Comparison of ENCODE assay signal across 8 cellular contexts in genomic region chr1:168135116-168135981, GRCh38. TPM values are rescaled to one million over a fixed set of nuclear protein-coding genes. Genes with fewer than 3 reads are reported as not detected.
DNase-seq lines count a peak whose midpoint lies in the region; ATAC-seq, FAIRE-seq and TF ChIP-seq lines count a peak whose summit lies in the region.

No MANE protein-coding gene starts in this region.

- peak overlapping the region; percentile 89 for H2AFZ ChIP-seq in keratinocyte (ENCODE audit: control insufficient read depth, low read length)

- H3K4me1 Mint-ChIP-seq in activated T-cell treated with anti-CD3 and anti-CD28 coated beads, Interleukin-2, amount 50 U/mL, for 72 hours (ENCODE audit: low read depth), result peaks cover 40% of the 10 kb centered on the region
- peaks cover 12% of the 10 kb centered on the region for H3K4me1 Mint-ChIP-seq in activated CD8-positive, alpha-beta T cell treated with anti-CD3 and anti-CD28 coated beads, Interleukin-2, amount 10 ng/mL, durations not matched to agents 7 days and 5 days (ENCODE audit: low read depth)

- peak overlapping the region; percentile 62 for H3K9ac ChIP-seq in keratinocyte (ENCODE audit: control insufficient read depth, extremely low read depth, insufficient read depth, low read length)

- H3K9me1 ChIP-seq in keratinocyte (ENCODE audit: control insufficient read depth, extremely low read depth, insufficient read depth, low read length), result no peaks in the 10 kb centered on the region

- H3K4me1 ChIP-seq in keratinocyte (ENCODE audit: control insufficient read depth, extremely low read depth, insufficient read depth, low read length) (peaks cover 15% of the 10 kb centered on the region), tibial nerve (peaks cover 0 to 35% (median 11%) of the 10 kb centered on the region in 4 donors)

- peaks cover 59% of the 10 kb centered on the region for H3K27me3 Mint-ChIP-seq in activated T-cell treated with anti-CD3 and anti-CD28 coated beads, Interleukin-2, amount 50 U/mL, for 72 hours (ENCODE audit: low read depth)
- H3K27me3 Mint-ChIP-seq in activated CD8-positive, alpha-beta T cell treated with anti-CD3 and anti-CD28 coated beads, Interleukin-2, amount 10 ng/mL, durations not matched to agents 7 days and 5 days (ENCODE audit: low read depth), result peaks cover 59% of the 10 kb centered on the region

- POLR2A ChIA-PET in activated CD8-positive, alpha-beta T cell treated with anti-CD3 and anti-CD28 coated beads, Interleukin-2, amount 10 ng/mL, durations not matched to agents 7 days and 5 days (lab: Charles Lee), result no interaction called here

- peak overlapping the region; percentile 57 to 85 (median 81) for H3K4me3 ChIP-seq in keratinocyte (ENCODE audit: control insufficient read depth in 2 of 3, extremely low read depth in 1 of 3, insufficient read depth in 2 of 3, low read depth in 1 of 3, low read length in 3 of 3)
- H3K4me3 ChIP-seq in tibial nerve, result peak overlapping the region; percentile 56 to 89 (median 68)

- CTCF ChIA-PET in activated CD8-positive, alpha-beta T cell treated with anti-CD3 and anti-CD28 coated beads, Interleukin-2, amount 10 ng/mL, durations not matched to agents 7 days and 5 days (lab: Charles Lee), result interaction anchor here (1.1 to 2.7 kb wide), 3 partner anchors 10 to 228 kb away, joined by 3 to 19 read pairs (median 4); no protein-coding TSS in a partner anchor

- TF ChIP-seq EP300 in tibial nerve (IDR thresholded peaks at IDR 0.05), result no peak

- H3K36me3 Mint-ChIP-seq in activated T-cell treated with anti-CD3 and anti-CD28 coated beads, Interleukin-2, amount 50 U/mL, for 72 hours (ENCODE audit: insufficient read depth in 2 of 2), result peaks cover 4 to 6% of the 10 kb centered on the region in 2 donors
- H3K36me3 Mint-ChIP-seq in activated CD8-positive, alpha-beta T cell treated with anti-CD3 and anti-CD28 coated beads, Interleukin-2, amount 10 ng/mL, durations not matched to agents 7 days and 5 days (ENCODE audit: low read depth), result peaks cover 4% of the 10 kb centered on the region

- TF ChIP-seq CTCF in keratinocyte (optimal IDR thresholded peaks at IDR 0.05 in 1 of 3, IDR thresholded peaks at IDR 0.05 in 1 of 3, conservative IDR thresholded peaks at IDR 0.05 in 1 of 3; ENCODE audit: extremely low read depth in 1 of 3, insufficient read depth in 2 of 3, low read length in 3 of 3) (no peak), tibial nerve (IDR thresholded peaks at IDR 0.05) (no peak)

- no peak for TF ChIP-seq POLR2A in tibial nerve (IDR thresholded peaks at IDR 0.05)

- H3K4me3 Mint-ChIP-seq in activated T-cell treated with anti-CD3 and anti-CD28 coated beads, Interleukin-2, amount 50 U/mL, for 72 hours, result peak overlapping the region; percentile 80 to 84
- peak overlapping the region; percentile 69 for H3K4me3 Mint-ChIP-seq in activated CD8-positive, alpha-beta T cell treated with anti-CD3 and anti-CD28 coated beads, Interleukin-2, amount 10 ng/mL, durations not matched to agents 7 days and 5 days

- no peaks in the 10 kb centered on the region for H3K27me3 ChIP-seq in keratinocyte (ENCODE audit: control insufficient read depth, extremely low read depth, insufficient read depth, low read length)
- no peaks in the 10 kb centered on the region for H3K27me3 ChIP-seq in tibial nerve

- H3K27ac ChIP-seq in keratinocyte (ENCODE audit: control insufficient read depth, insufficient read depth, low read length) (no peak overlapping the region), tibial nerve (peak overlapping the region in 1 of 4 donors; percentile 90)

- FAIRE-seq in keratinocyte (lab: Jason Lieb, UNC), result no peak

- dilution Hi-C loops in keratinocyte (cut with MboI; ENCODE audit: extremely low pct_ligation_motif_present, low sequenced_read_pairs), result no loop called here

- no peak overlapping the region for H3K27ac Mint-ChIP-seq in activated T-cell treated with anti-CD3 and anti-CD28 coated beads, Interleukin-2, amount 50 U/mL, for 72 hours
- H3K27ac Mint-ChIP-seq in activated CD8-positive, alpha-beta T cell treated with anti-CD3 and anti-CD28 coated beads, Interleukin-2, amount 10 ng/mL, durations not matched to agents 7 days and 5 days, result no peak overlapping the region

- no peaks in the 10 kb centered on the region for H3K36me3 ChIP-seq in keratinocyte (ENCODE audit: control insufficient read depth in 2 of 2, extremely low read depth in 1 of 2, insufficient read depth in 2 of 2, low read length in 2 of 2)
- no peaks in the 10 kb centered on the region for H3K36me3 ChIP-seq in tibial nerve

- no peaks in the 10 kb centered on the region for H3K9me3 Mint-ChIP-seq in activated T-cell treated with anti-CD3 and anti-CD28 coated beads, Interleukin-2, amount 50 U/mL, for 72 hours
- no peaks in the 10 kb centered on the region for H3K9me3 Mint-ChIP-seq in activated CD8-positive, alpha-beta T cell treated with anti-CD3 and anti-CD28 coated beads, Interleukin-2, amount 10 ng/mL, durations not matched to agents 7 days and 5 days (ENCODE audit: insufficient read depth)

- no peaks in the 10 kb centered on the region for H3K79me2 ChIP-seq in keratinocyte (ENCODE audit: control insufficient read depth, insufficient read depth, low read length)

- WGBS in tibial nerve, 2 donors, result 39 to 42% methylated on average over 14 of the region's 14 CpGs

- no peak for ATAC-seq in activated T-cell treated with anti-CD3 and anti-CD28 coated beads, Interleukin-2, amount 50 U/mL, for 72 hours (replicated peaks in 1 of 2)
- ATAC-seq in activated CD8-positive, alpha-beta T cell treated with anti-CD3 and anti-CD28 coated beads, Interleukin-2, amount 10 ng/mL, durations not matched to agents 7 days and 5 days, result peak; percentile 3
- ATAC-seq in HG03378 (IDR thresholded peaks at IDR 0.05; ENCODE audit: unreplicated experiment), result no peak

- H3K4me2 ChIP-seq in keratinocyte (ENCODE audit: control insufficient read depth, extremely low read depth, insufficient read depth, low read depth, low read length), result peak overlapping the region; percentile 99

- DNase-seq in activated T-cell treated with anti-CD3 and anti-CD28 coated beads, Interleukin-2, amount 50 U/mL, for 72 hours, result peak in 1 of 2 donors; percentile 8
- no peak for DNase-seq in activated T-cell treated with anti-CD3 and anti-CD28 coated beads for 4 hours
- DNase-seq in activated CD8-positive, alpha-beta T cell treated with anti-CD3 and anti-CD28 coated beads, Interleukin-2, amount 10 ng/mL, durations not matched to agents 7 days and 5 days, result no peak
- DNase-seq in keratinocyte (ENCODE audit: low read depth, low spot score), result no peak
- DNase-seq in tibial nerve (ENCODE audit: low spot score in 2 of 2), result no peak
- DNase-seq in NCI-H2081 (lab: John Stamatoyannopoulos, UW), result no peak
- no peak for DNase-seq in HPDE6-E6E7 (ENCODE audit: extremely low spot score)

- H3K9me3 ChIP-seq in keratinocyte (ENCODE audit: control insufficient read depth, low read depth, low read length), result no peaks in the 10 kb centered on the region
- no peaks in the 10 kb centered on the region for H3K9me3 ChIP-seq in tibial nerve

- H4K20me1 ChIP-seq in keratinocyte (ENCODE audit: control insufficient read depth, extremely low read depth, insufficient read depth, low read length), result no peaks in the 10 kb centered on the region

RNA-seq across cellular contexts. Expression of gene GPR161, which starts 1.4 kb away (rescaled TPM):
- total RNA-seq in activated T-cell treated with anti-CD3 and anti-CD28 coated beads, Interleukin-2, amount 50 U/mL, for 72 hours, result 1 to 10 TPM; 1.4 to 4.5 TPM
- total RNA-seq in activated CD8-positive, alpha-beta T cell treated with anti-CD3 and anti-CD28 coated beads, Interleukin-2, amount 10 ng/mL, durations not matched to agents 7 days and 5 days, result not detected
- polyA plus RNA-seq in keratinocyte, result 7.8 to 11.6 TPM (median 9.1 TPM) in 3 replicates
- polyA plus RNA-seq in keratinocyte (2011; ENCODE audit: low read depth), result 1.8 TPM
- polyA plus RNA-seq in keratinocyte (2011; cell fraction: cytosol; rRNA removed), result 7.9 and 9.2 TPM in 2 replicates
- 15.0 and 18.0 TPM in 2 replicates for polyA plus RNA-seq in keratinocyte (2011; cell fraction: nucleus; rRNA removed)
- polyA plus RNA-seq in keratinocyte (2012; ENCODE audit: low replicate concordance), result 2.7 and 10.2 TPM in 2 replicates
- polyA minus RNA-seq in keratinocyte, result 25.9 to 76.1 TPM (median 26.9 TPM) in 3 replicates
- polyA minus RNA-seq in keratinocyte (2011; cell fraction: cytosol; rRNA and poly(A)+ RNA removed), result 15.5 TPM
- 10.8 and 21.3 TPM in 2 replicates for polyA minus RNA-seq in keratinocyte (2011; cell fraction: nucleus; rRNA and poly(A)+ RNA removed)
- 1 to 10 TPM; 2.7 to 9.0 (median 6.6) TPM for total RNA-seq in tibial nerve

RNA-seq across cellular contexts. Expression of gene TIPRL, which starts 43.4 kb away (rescaled TPM):
- 10 to 100 TPM; 67.5 to 68.3 TPM for total RNA-seq in activated T-cell treated with anti-CD3 and anti-CD28 coated beads, Interleukin-2, amount 50 U/mL, for 72 hours
- total RNA-seq in activated CD8-positive, alpha-beta T cell treated with anti-CD3 and anti-CD28 coated beads, Interleukin-2, amount 10 ng/mL, durations not matched to agents 7 days and 5 days, result 10 to 100 TPM; 48.6 to 53.6 TPM
- 27.2 to 62.5 TPM (median 31.3 TPM) in 3 replicates for polyA plus RNA-seq in keratinocyte
- polyA plus RNA-seq in keratinocyte (2011; ENCODE audit: low read depth), result 40.3 TPM
- polyA plus RNA-seq in keratinocyte (2011; cell fraction: cytosol; rRNA removed), result 28.0 and 42.7 TPM in 2 replicates
- 11.5 and 25.3 TPM in 2 replicates for polyA plus RNA-seq in keratinocyte (2011; cell fraction: nucleus; rRNA removed)
- polyA plus RNA-seq in keratinocyte (2012; ENCODE audit: low replicate concordance), result 25.1 and 30.3 TPM in 2 replicates
- polyA minus RNA-seq in keratinocyte, result 3.2 to 30.3 TPM (median 10.9 TPM) in 3 replicates
- polyA minus RNA-seq in keratinocyte (2011; cell fraction: cytosol; rRNA and poly(A)+ RNA removed), result 22.6 TPM
- 4.5 and 8.5 TPM in 2 replicates for polyA minus RNA-seq in keratinocyte (2011; cell fraction: nucleus; rRNA and poly(A)+ RNA removed)
- 10 to 100 TPM; 16.5 to 25.3 (median 20.6) TPM for total RNA-seq in tibial nerve
